31 cellular contexts compared by ENCODE assay signal in genomic region chr5:64987768-64988167, GRCh38.
"Had no signal": no experiment of that assay in that cellular context is flagged by ENCODE, and none has a peak within 500 bp of the region (broad histone marks: within the 10 kb centered on the region; RNA-seq: fewer than 3 reads in every experiment).

No MANE protein-coding gene starts in this region.

- H3K27ac ChIP-seq: neutrophil, ovary, parathyroid adenoma, psoas muscle, right lobe of liver, sigmoid colon, stomach, thoracic aorta, thyroid gland, tibial nerve, upper lobe of left lung, vagina had no signal

- H3K27me3 Mint-ChIP-seq: naive thymus-derived CD8-positive, alpha-beta T cell; natural killer cell treated with Interleukin-12 subunit alpha and Interleukin-12 subunit beta and Interleukin-15 and Interleukin-18, amount 100 ng/mL, for 72 hours; progenitor cell of endocrine pancreas; stimulated activated naive B cell treated with anti-CD40 and anti-IgM and Interleukin-4, amounts not matched to agents 10 μg/mL and 1 μg/mL and 100 μg/mL, for 72 hours; stimulated activated naive CD8-positive, alpha-beta T cell treated with anti-CD3 and anti-CD28 coated beads, Interleukin-15, Interleukin-2, amounts not matched to agents 100 ng/mL and 50 ng/mL, for 24 hours had no signal

- H3K9me3 Mint-ChIP-seq: stimulated activated naive CD8-positive, alpha-beta T cell treated with anti-CD3 and anti-CD28 coated beads, Interleukin-15, Interleukin-2, amounts not matched to agents 100 ng/mL and 50 ng/mL, for 24 hours had no signal

- FAIRE-seq: small intestine, urothelium cell line had no signal

- ATAC-seq: naive thymus-derived CD8-positive, alpha-beta T cell; natural killer cell treated with Interleukin-12 subunit alpha and Interleukin-12 subunit beta and Interleukin-15 and Interleukin-18, amount 100 ng/mL, for 72 hours; psoas muscle; right cardiac atrium; right lobe of liver; stimulated activated effector memory CD8-positive, alpha-beta T cell treated with anti-CD3 and anti-CD28 coated beads, Interleukin-12 subunit alpha, Interleukin-12 subunit beta, amount 100 ng/mL, for 72 hours; stimulated activated naive B cell treated with anti-CD40 and anti-IgM and Interleukin-4, amounts not matched to agents 10 μg/mL and 1 μg/mL and 100 μg/mL, for 72 hours had no signal

- H3K4me1 ChIP-seq: parathyroid adenoma, psoas muscle, right lobe of liver, sigmoid colon, thyroid gland, tibial nerve, upper lobe of left lung, vagina had no signal

- H3K27ac Mint-ChIP-seq: naive thymus-derived CD8-positive, alpha-beta T cell; natural killer cell treated with Interleukin-12 subunit alpha and Interleukin-12 subunit beta and Interleukin-15 and Interleukin-18, amount 100 ng/mL, for 72 hours; nephron progenitor cell; progenitor cell of endocrine pancreas; stimulated activated effector memory CD8-positive, alpha-beta T cell treated with anti-CD3 and anti-CD28 coated beads, Interleukin-12 subunit alpha, Interleukin-12 subunit beta, amount 100 ng/mL, for 72 hours; stimulated activated naive B cell treated with anti-CD40 and anti-IgM and Interleukin-4, amounts not matched to agents 10 μg/mL and 1 μg/mL and 100 μg/mL, for 72 hours; stimulated activated naive CD8-positive, alpha-beta T cell treated with anti-CD3 and anti-CD28 coated beads, Interleukin-15, Interleukin-2, amounts not matched to agents 100 ng/mL and 50 ng/mL, for 24 hours had no signal

- H3K36me3 Mint-ChIP-seq: stimulated activated effector memory CD8-positive, alpha-beta T cell treated with anti-CD3 and anti-CD28 coated beads, Interleukin-12 subunit alpha, Interleukin-12 subunit beta, amount 100 ng/mL, for 72 hours had no signal

- H3K9me3 ChIP-seq: neutrophil, ovary, psoas muscle, right lobe of liver, sigmoid colon, stomach, thyroid gland, upper lobe of left lung, vagina had no signal

- DNase-seq: naive thymus-derived CD8-positive, alpha-beta T cell; nephron progenitor cell; nucleus accumbens; ovary; posterior cingulate gyrus; psoas muscle; right cardiac atrium; right lobe of liver; sigmoid colon; small intestine; stimulated activated CD4-positive, alpha-beta T cell treated with anti-CD3 and anti-CD28 coated beads, Interleukin-15, amount 100 ng/mL, for 24 hours; stimulated activated CD4-positive, alpha-beta T cell treated with anti-CD3 and anti-CD28 coated beads, Interleukin-2, amount 100 ng/mL, for 24 hours; stimulated activated CD4-positive, alpha-beta T cell treated with anti-CD3 and anti-CD28 coated beads, Interleukin-2, amount 100 ng/mL, for 48 hours; stimulated activated CD4-positive, alpha-beta T cell treated with anti-CD3 and anti-CD28 coated beads, Interleukin-4, amount 100 ng/mL, for 24 hours; stimulated activated naive B cell treated with anti-CD40 and anti-IgM and Interleukin-4, amounts not matched to agents 10 μg/mL and 1 μg/mL and 100 μg/mL, for 72 hours; stimulated activated naive CD4-positive, alpha-beta T cell treated with Interleukin-2 at 50 U/mL for 16 hours; stomach; thyroid gland; trophoblast cell; upper lobe of left lung had no signal

- H3K4me3 ChIP-seq: ovary, psoas muscle, right lobe of liver, sigmoid colon, stomach, thoracic aorta, thyroid gland, tibial nerve, upper lobe of left lung, vagina had no signal

- H3K4me1 Mint-ChIP-seq: nephron progenitor cell; neural crest cell; stimulated activated effector memory CD8-positive, alpha-beta T cell treated with anti-CD3 and anti-CD28 coated beads, Interleukin-12 subunit alpha, Interleukin-12 subunit beta, amount 100 ng/mL, for 72 hours had no signal

- H3K36me3 ChIP-seq: neutrophil, ovary, right lobe of liver, sigmoid colon, thoracic aorta, thyroid gland, vagina had no signal

- H3K4me3 Mint-ChIP-seq: naive thymus-derived CD8-positive, alpha-beta T cell; natural killer cell treated with Interleukin-12 subunit alpha and Interleukin-12 subunit beta and Interleukin-15 and Interleukin-18, amount 100 ng/mL, for 72 hours; nephron progenitor cell; neural crest cell; stimulated activated effector memory CD8-positive, alpha-beta T cell treated with anti-CD3 and anti-CD28 coated beads, Interleukin-12 subunit alpha, Interleukin-12 subunit beta, amount 100 ng/mL, for 72 hours; stimulated activated naive B cell treated with anti-CD40 and anti-IgM and Interleukin-4, amounts not matched to agents 10 μg/mL and 1 μg/mL and 100 μg/mL, for 72 hours; stimulated activated naive CD8-positive, alpha-beta T cell treated with anti-CD3 and anti-CD28 coated beads, Interleukin-15, Interleukin-2, amounts not matched to agents 100 ng/mL and 50 ng/mL, for 24 hours had no signal
